Comparison of ENCODE assay signal across 26 cellular contexts in genomic region chr10:123562387-123562786, GRCh38.
"Had no signal": no experiment of that assay in that cellular context is flagged by ENCODE, and none has a peak within 500 bp of the region (broad histone marks: within the 10 kb centered on the region; RNA-seq: fewer than 3 reads in every experiment).

No MANE protein-coding gene starts in this region.

- H3K27ac Mint-ChIP-seq: activated CD4-positive, alpha-beta memory T cell treated with anti-CD3 and anti-CD28 coated beads for 36 hours; activated CD4-positive, alpha-beta T cell treated with anti-CD3 and anti-CD28 coated beads, Interleukin-2, amount 10 ng/mL, durations not matched to agents 24 days and 14 days; activated naive CD4-positive, alpha-beta T cell treated with anti-CD3 and anti-CD28 coated beads for 36 hours; activated naive CD8-positive, alpha-beta T cell treated with anti-CD3 and anti-CD28 coated beads for 36 hours; effector memory CD8-positive, alpha-beta T cell; immature natural killer cell; natural killer cell; progenitor cell of endocrine pancreas; T-helper 1 cell treated with Interleukin-12 subunit alpha and Interleukin-12 subunit beta and Interleukin-4 antibody, amounts not matched to agents 30 μg/mL and 1 μg/mL, for 36 hours had no signal

- ATAC-seq: body of pancreas; effector memory CD8-positive, alpha-beta T cell; heart left ventricle; left lung; lower lobe of right lung; natural killer cell; right lobe of liver; stimulated activated naive CD8-positive, alpha-beta T cell treated with anti-CD3 and anti-CD28 coated beads, Interleukin-15, Interleukin-2, amounts not matched to agents 100 U/mL and 50 U/mL, for 24 hours had no signal

- H3K9me3 Mint-ChIP-seq: activated CD4-positive, alpha-beta memory T cell treated with anti-CD3 and anti-CD28 coated beads for 36 hours; activated CD4-positive, alpha-beta T cell treated with anti-CD3 and anti-CD28 coated beads, Interleukin-2, amount 10 ng/mL, durations not matched to agents 24 days and 14 days; activated naive CD4-positive, alpha-beta T cell treated with anti-CD3 and anti-CD28 coated beads for 36 hours; activated naive CD8-positive, alpha-beta T cell treated with anti-CD3 and anti-CD28 coated beads for 36 hours; effector memory CD8-positive, alpha-beta T cell; natural killer cell; T-helper 1 cell treated with Interleukin-12 subunit alpha and Interleukin-12 subunit beta and Interleukin-4 antibody, amounts not matched to agents 30 μg/mL and 1 μg/mL, for 36 hours had no signal

- H3K4me1 Mint-ChIP-seq: activated CD4-positive, alpha-beta T cell treated with anti-CD3 and anti-CD28 coated beads, Interleukin-2, amount 10 ng/mL, durations not matched to agents 24 days and 14 days; activated naive CD8-positive, alpha-beta T cell treated with anti-CD3 and anti-CD28 coated beads for 36 hours; immature natural killer cell had no signal

- H3K4me3 Mint-ChIP-seq: activated CD4-positive, alpha-beta memory T cell treated with anti-CD3 and anti-CD28 coated beads for 36 hours; activated CD4-positive, alpha-beta T cell treated with anti-CD3 and anti-CD28 coated beads, Interleukin-2, amount 10 ng/mL, durations not matched to agents 24 days and 14 days; activated naive CD4-positive, alpha-beta T cell treated with anti-CD3 and anti-CD28 coated beads for 36 hours; activated naive CD8-positive, alpha-beta T cell treated with anti-CD3 and anti-CD28 coated beads for 36 hours; effector memory CD8-positive, alpha-beta T cell; immature natural killer cell; natural killer cell; T-helper 1 cell treated with Interleukin-12 subunit alpha and Interleukin-12 subunit beta and Interleukin-4 antibody, amounts not matched to agents 30 μg/mL and 1 μg/mL, for 36 hours had no signal

- DNase-seq: activated CD4-positive, alpha-beta memory T cell treated with anti-CD3 and anti-CD28 coated beads for 36 hours; activated CD4-positive, alpha-beta T cell treated with anti-CD3 and anti-CD28 coated beads, Interleukin-2, amount 10 ng/mL, durations not matched to agents 24 days and 14 days; activated CD4-positive, CD25-positive, alpha-beta regulatory T cell treated with anti-CD3 and anti-CD28 coated beads, Interleukin-2, amount 50 U/mL, for 72 hours; activated effector memory CD4-positive, alpha-beta T cell treated with Interleukin-2 at 50 U/mL for 16 hours; activated naive CD4-positive, alpha-beta T cell treated with anti-CD3 and anti-CD28 coated beads for 36 hours; activated naive CD8-positive, alpha-beta T cell treated with anti-CD3 and anti-CD28 coated beads for 36 hours; activated T-cell treated with anti-CD3 and anti-CD28 coated beads for 4 hours; aorta; body of pancreas; dorsolateral prefrontal cortex; effector memory CD8-positive, alpha-beta T cell; heart left ventricle; hypothalamus; immature natural killer cell; left lung; lower lobe of right lung; mesenchymal stem cell; natural killer cell; right lobe of liver; stimulated activated CD4-positive, alpha-beta T cell treated with anti-CD3 and anti-CD28 coated beads, Interleukin-12 subunit alpha, Interleukin-12 subunit beta, amount 100 ng/mL, for 4 hours; stimulated activated CD4-positive, alpha-beta T cell treated with anti-CD3 and anti-CD28 coated beads, Interleukin-4, amount 100 ng/mL, for 1 hour; stimulated activated naive CD8-positive, alpha-beta T cell treated with anti-CD3 and anti-CD28 coated beads, Interleukin-15, Interleukin-2, amounts not matched to agents 100 U/mL and 50 U/mL, for 24 hours; SW 1271; T1000 had no signal

- H3K36me3 Mint-ChIP-seq: activated CD4-positive, alpha-beta memory T cell treated with anti-CD3 and anti-CD28 coated beads for 36 hours; activated naive CD8-positive, alpha-beta T cell treated with anti-CD3 and anti-CD28 coated beads for 36 hours; immature natural killer cell; natural killer cell had no signal
